Comparison of ENCODE assay signal across 1 cellular context in the genomic region with DNA sequence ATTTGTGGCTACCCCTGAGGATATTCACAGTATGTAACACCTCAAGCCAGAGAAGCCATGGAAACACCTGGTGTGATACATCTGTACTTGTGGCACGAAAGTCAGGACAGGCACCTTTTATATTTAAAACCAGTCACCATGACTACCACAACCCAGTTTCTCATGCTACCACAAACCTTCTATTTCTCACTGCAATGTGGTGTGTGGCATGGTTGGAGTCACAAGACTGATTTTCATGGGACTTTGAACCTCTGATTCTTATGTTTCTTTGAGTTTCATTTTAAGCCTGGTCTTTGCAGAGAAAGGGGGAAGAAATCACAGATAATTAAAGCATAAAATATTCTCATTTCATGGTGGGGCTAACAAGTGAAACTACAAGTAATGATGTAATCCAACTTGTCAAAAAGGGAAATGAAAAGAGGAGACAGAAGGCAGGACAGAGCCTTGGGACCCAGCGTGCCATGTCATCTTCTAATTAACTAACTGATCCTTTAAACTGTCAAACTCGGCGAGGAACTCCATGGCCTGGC.
TF ChIP-seq lines count a peak whose summit lies in the region.

No MANE protein-coding gene starts in this region.

TF ChIP-seq in WTC11, 78 proteins besides CTCF, POLR2A, EP300 and RAD21 (continued from another document):
- TF ChIP-seq, protein P1, sequence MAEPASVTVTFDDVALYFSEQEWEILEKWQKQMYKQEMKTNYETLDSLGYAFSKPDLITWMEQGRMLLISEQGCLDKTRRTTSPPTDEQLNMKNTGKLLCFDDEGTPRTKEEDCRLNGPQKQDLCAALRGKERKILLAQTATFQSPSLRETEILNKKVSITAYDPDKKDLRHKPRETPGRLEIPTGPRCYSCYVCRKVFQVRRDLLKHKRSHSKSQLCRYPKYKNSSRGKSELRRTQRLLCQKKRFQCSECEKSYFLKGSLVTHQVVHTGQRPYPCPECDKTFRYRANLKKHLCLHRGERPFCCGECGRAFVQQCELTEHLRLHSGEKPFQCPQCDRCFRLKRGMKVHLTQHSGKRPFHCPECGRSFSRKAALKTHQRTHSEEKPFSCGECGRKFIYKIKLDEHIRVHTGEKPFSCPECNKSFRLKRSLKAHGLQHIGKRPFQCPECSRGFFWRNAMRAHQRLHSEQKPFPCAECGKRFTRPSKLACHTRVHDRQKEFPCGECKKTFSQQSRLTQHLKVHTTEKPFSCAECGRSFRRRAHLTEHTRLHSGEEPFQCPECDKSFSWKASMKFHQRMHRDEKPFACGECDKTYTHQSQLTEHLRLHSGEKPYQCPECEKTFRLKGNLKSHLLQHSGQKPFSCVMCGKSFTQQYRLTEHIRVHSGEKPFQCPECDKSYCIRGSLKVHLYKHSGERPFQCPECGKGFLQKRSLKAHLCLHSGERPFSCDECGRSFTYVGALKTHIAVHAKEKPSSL (CRISPR knock-in tag; conservative IDR thresholded peaks at IDR 0.05) = no peak
- TF ChIP-seq ZNF317 (CRISPR knock-in tag; IDR thresholded peaks at IDR 0.05; ENCODE audit: borderline replicate concordance, low read depth) = no peak
- TF ChIP-seq ZNF138 (CRISPR knock-in tag; conservative IDR thresholded peaks at IDR 0.05) = no peak
- TF ChIP-seq, protein P2, sequence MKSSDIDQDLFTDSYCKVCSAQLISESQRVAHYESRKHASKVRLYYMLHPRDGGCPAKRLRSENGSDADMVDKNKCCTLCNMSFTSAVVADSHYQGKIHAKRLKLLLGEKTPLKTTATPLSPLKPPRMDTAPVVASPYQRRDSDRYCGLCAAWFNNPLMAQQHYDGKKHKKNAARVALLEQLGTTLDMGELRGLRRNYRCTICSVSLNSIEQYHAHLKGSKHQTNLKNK (CRISPR knock-in tag; IDR thresholded peaks at IDR 0.05) = no peak
- no peak for TF ChIP-seq NR2C2 (CRISPR knock-in tag; IDR thresholded peaks at IDR 0.05)
